ENCODE assay signal across 8 cellular contexts in the genomic region with DNA sequence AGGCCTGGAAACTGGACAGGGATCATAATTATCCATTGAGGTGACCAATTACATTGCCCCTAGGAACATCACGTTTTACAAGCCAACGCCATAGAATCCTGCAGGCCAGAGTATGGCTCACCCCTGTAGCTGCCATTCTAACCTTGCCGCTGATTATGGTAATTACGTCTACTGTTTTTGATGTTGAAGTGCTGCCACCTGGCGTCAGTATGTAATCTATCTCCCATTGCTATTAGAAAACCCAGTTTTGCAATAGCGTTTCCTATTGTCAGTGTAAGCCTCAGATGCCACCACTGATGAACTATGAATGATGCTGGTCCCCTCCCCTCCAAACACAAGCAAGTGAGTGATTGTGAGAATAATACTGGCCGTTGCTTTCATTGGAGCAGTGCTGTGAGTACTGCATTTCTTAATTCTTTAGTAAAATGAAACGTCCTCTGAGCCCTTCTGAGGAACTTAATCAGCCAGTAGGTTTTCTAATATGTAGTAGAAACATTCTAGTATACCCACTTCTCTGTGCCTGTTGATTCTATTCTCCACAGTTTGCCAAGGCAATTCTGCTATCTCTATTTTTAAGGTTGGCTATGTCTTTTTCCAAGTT.
A peak's percentile ranks its signal among the peaks of the same experiment; 100 is the strongest.
DNase-seq lines count a peak whose midpoint lies in the region; ATAC-seq, FAIRE-seq and TF ChIP-seq lines count a peak whose summit lies in the region.

No MANE protein-coding gene starts in this region.

- H3K79me2 ChIP-seq in GM12878 (ENCODE audit: control insufficient read depth, insufficient read depth, low read length) = no peaks in the 10 kb centered on the region

- H2AFZ ChIP-seq in GM12878 (ENCODE audit: control insufficient read depth, low read depth, low read length) = no peak overlapping the region

- TF ChIP-seq CTCF in Peyer's patch (IDR thresholded peaks at IDR 0.05) (peak; percentile 34 to 76 (median 64)), GM12878 (IDR thresholded peaks at IDR 0.05 in 2 of 3, conservative IDR thresholded peaks at IDR 0.05 in 1 of 3; ENCODE audit: control insufficient read depth in 2 of 3, extremely low read depth in 1 of 3, insufficient read depth in 1 of 3, low read depth in 3 of 3, low read length in 3 of 3) (peak; percentile 61 to 69 (median 67))

- no peak overlapping the region for H3K4me2 ChIP-seq in GM12878 (ENCODE audit: control insufficient read depth, insufficient read depth)

- in situ Hi-C loops in GM12878 (cut with MboI) = loop anchor here (5.0 kb wide), 1 partner anchor 678 kb away; no protein-coding TSS in a partner anchor

- ATAC-seq in activated CD4-positive, CD25-positive, alpha-beta regulatory T cell treated with anti-CD3 and anti-CD28 coated beads, Interleukin-2, amount 50 U/mL, for 24 hours = peak; percentile 53 to 56
- ATAC-seq in GM21825 (IDR thresholded peaks at IDR 0.05; ENCODE audit: unreplicated experiment) (peak; percentile 84), GM12878 (peak; percentile 94)

- RAD21 ChIA-PET in GM12878 (lab: Charles Lee; ENCODE audit: unreplicated experiment) = interaction anchor here (0.8 kb wide), 1 partner anchor 9 kb away, joined by 3 read pairs; no protein-coding TSS in a partner anchor

- SMC1A ChIA-PET in GM12878 (lab: Charles Lee; ENCODE audit: uncharacterized antibody, unreplicated experiment) = interaction anchor here (0.6 to 2.2 kb wide), 7 partner anchors 41 to 1108 kb away, joined by 3 to 13 read pairs (median 3); no protein-coding TSS in a partner anchor

- intact Hi-C loops in GM12878 (cut with micrococcal nuclease; ENCODE audit: unreplicated experiment) = loop anchor here (1.0 to 5.0 kb wide), 2 partner anchors 128 to 680 kb away; no protein-coding TSS in a partner anchor

- peak; percentile 77 for TF ChIP-seq RAD21 in GM12878 (IDR thresholded peaks at IDR 0.05; ENCODE audit: insufficient read depth, low read depth, low read length)

- POLR2A ChIA-PET in GM12878 (lab: Charles Lee) = no interaction called here

- no peak overlapping the region for H3K9ac ChIP-seq in GM12878 (ENCODE audit: control insufficient read depth, insufficient read depth, low read length)

- no peak overlapping the region for H3K4me3 ChIP-seq in Jurkat, Clone E6-1 (ENCODE audit: low read length)
- H3K4me3 ChIP-seq in Peyer's patch (no peak overlapping the region), GM12878 (no peak overlapping the region)

- 5% methylated on average over 8 of the region's 8 CpGs for WGBS in GM12878 (ENCODE audit: insufficient coverage, insufficient replicate concordance, low lambda C conversion rate, missing lambda C conversion rate)

- CTCF ChIA-PET in GM12878 (lab: Yijun Ruan, JAX) = interaction anchor here (0.8 to 3.7 kb wide), 14 partner anchors 9 to 847 kb away, joined by 3 to 26 read pairs (median 4); no protein-coding TSS in a partner anchor

- no peak for DNase-seq in activated CD4-positive, CD25-positive, alpha-beta regulatory T cell (lab: John Stamatoyannopoulos, UW)
- peak; percentile 61 for DNase-seq in Jurkat, Clone E6-1 (ENCODE audit: low read depth, low spot score)
- peak; percentile 47 to 80 (median 51) for DNase-seq in Peyer's patch
- DNase-seq in GM12878 (ENCODE audit: low read depth, low spot score) = no peak
- peak; percentile 91 for DNase-seq in inferior parietal cortex (ENCODE audit: extremely low spot score)
- peak; percentile 46 to 50 for DNase-seq in stimulated activated CD4-positive, alpha-beta T cell treated with anti-CD3 and anti-CD28 coated beads, Interleukin-2, amount 100 ng/mL, for 24 hours

- H3K27me3 ChIP-seq in Peyer's patch = no peaks in the 10 kb centered on the region
- no peaks in the 10 kb centered on the region for H3K27me3 ChIP-seq in GM12878 (replicated peaks in 1 of 2; ENCODE audit: control insufficient read depth in 2 of 2, insufficient read depth in 2 of 2, low read length in 1 of 2)

- H3K27ac ChIP-seq in Peyer's patch (no peak overlapping the region), GM12878 (ENCODE audit: control insufficient read depth, insufficient read depth) (no peak overlapping the region)

- H3K9me3 ChIP-seq in Peyer's patch = no peaks in the 10 kb centered on the region
- H3K9me3 ChIP-seq in GM12878 (replicated peaks; ENCODE audit: control insufficient read depth, insufficient read depth, low read length) = no peaks in the 10 kb centered on the region

- no peaks in the 10 kb centered on the region for H4K20me1 ChIP-seq in GM12878 (ENCODE audit: control insufficient read depth, insufficient read depth)

- H3K36me3 ChIP-seq in Peyer's patch (no peaks in the 10 kb centered on the region), GM12878 (ENCODE audit: control insufficient read depth in 2 of 2, insufficient read depth in 2 of 2, low read length in 1 of 2) (no peaks in the 10 kb centered on the region)

- no TSS peak for BruUV-seq in GM12878 (replicated peaks; lab: Mats Ljungman, UMichigan)

- H3K4me1 ChIP-seq in Peyer's patch (no peaks in the 10 kb centered on the region), GM12878 (ENCODE audit: control insufficient read depth, insufficient read depth, low read length) (no peaks in the 10 kb centered on the region)

- peak; percentile 92 for FAIRE-seq in GM12878 (lab: Jason Lieb, UNC)

- TF ChIP-seq POLR2A in Peyer's patch (IDR thresholded peaks at IDR 0.05) = no peak
- no peak for TF ChIP-seq POLR2A in GM12878 (IDR thresholded peaks at IDR 0.05; ENCODE audit: low read depth, low read length)

- no peak for TF ChIP-seq EP300 in GM12878 (IDR thresholded peaks at IDR 0.05; ENCODE audit: borderline replicate concordance in 1 of 2, control insufficient read depth in 1 of 2, low read depth in 2 of 2, low read length in 2 of 2)

TF ChIP-seq in GM12878, 131 proteins besides CTCF, POLR2A, EP300 and RAD21:
- TF ChIP-seq POU2F2 (IDR thresholded peaks at IDR 0.05; ENCODE audit: borderline replicate concordance, low read depth, low read length) (peak; percentile 88; the same call in 2 of the 3 replicates), CREM (IDR thresholded peaks at IDR 0.05; ENCODE audit: low read depth) (no peak), SMC3 (IDR thresholded peaks at IDR 0.05; ENCODE audit: borderline replicate concordance, low read length) (peak; percentile 59; the same call in 1 of the 2 replicates)

Comparison
In these comparisons a context has a peak if more than half of its experiments do, and no peak if none do; other contexts are left out.
1. DNase-seq: peak in Jurkat, Clone E6-1 (single experiment), Peyer's patch (3 of 3), inferior parietal cortex (single experiment) and stimulated activated CD4-positive, alpha-beta T cell treated with anti-CD3 and anti-CD28 coated beads, Interleukin-2, amount 100 ng/mL, for 24 hours (2 of 2); none in activated CD4-positive, CD25-positive, alpha-beta regulatory T cell (0 of 4) and GM12878 (single experiment).
2. Peak in every context shown above with its lines, with median percentiles within 50 percentile points of each other: ATAC-seq.